In the genomic region with DNA sequence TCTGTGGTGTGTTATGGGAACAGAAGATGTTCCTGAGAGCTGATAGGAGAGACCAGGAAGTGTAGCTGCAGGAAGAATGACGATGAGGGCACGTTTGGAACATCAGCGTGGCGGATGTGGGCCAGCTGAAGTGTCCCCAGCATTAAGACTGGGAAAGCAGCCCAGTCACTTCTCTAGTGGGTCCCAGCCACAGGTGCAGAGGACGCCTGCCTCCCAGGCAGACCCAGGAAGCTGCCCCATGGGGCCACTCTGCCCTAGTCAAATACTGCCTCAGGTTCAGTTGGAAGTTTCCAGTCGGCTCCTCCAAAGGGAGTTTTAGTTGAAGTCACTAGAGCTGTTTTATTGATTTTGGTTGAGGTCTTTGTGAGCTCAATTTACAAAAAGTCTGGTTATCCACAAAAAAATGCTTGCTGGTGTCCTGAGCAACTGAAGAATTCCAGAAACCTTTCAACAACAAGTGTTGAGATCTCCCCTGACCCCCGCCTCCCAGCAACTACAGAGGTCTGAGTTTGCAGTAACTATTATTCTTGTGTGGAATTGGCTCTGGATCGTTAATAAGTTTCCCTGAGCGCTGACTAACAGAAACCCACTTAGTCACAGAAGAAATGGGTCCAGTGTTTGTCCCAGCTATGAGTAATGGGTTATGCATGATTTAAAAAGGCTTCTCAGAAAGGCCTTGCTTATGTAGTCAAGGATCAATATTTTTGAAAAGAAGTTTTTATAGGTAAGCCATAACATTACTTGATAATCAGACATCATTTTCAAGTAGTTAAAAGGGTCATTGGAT, we compare ENCODE assay signal across 1 cellular context.
TF ChIP-seq lines count a peak whose summit lies in the region.

No MANE protein-coding gene starts in this region.

TF ChIP-seq in HepG2, 621 proteins besides CTCF, POLR2A, EP300 and RAD21 (continued from another document and continues in another):
- TF ChIP-seq, protein P1, sequence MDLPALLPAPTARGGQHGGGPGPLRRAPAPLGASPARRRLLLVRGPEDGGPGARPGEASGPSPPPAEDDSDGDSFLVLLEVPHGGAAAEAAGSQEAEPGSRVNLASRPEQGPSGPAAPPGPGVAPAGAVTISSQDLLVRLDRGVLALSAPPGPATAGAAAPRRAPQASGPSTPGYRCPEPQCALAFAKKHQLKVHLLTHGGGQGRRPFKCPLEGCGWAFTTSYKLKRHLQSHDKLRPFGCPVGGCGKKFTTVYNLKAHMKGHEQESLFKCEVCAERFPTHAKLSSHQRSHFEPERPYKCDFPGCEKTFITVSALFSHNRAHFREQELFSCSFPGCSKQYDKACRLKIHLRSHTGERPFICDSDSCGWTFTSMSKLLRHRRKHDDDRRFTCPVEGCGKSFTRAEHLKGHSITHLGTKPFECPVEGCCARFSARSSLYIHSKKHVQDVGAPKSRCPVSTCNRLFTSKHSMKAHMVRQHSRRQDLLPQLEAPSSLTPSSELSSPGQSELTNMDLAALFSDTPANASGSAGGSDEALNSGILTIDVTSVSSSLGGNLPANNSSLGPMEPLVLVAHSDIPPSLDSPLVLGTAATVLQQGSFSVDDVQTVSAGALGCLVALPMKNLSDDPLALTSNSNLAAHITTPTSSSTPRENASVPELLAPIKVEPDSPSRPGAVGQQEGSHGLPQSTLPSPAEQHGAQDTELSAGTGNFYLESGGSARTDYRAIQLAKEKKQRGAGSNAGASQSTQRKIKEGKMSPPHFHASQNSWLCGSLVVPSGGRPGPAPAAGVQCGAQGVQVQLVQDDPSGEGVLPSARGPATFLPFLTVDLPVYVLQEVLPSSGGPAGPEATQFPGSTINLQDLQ (CRISPR knock-in tag; IDR thresholded peaks at IDR 0.05) = no peak
- TF ChIP-seq, protein P2, sequence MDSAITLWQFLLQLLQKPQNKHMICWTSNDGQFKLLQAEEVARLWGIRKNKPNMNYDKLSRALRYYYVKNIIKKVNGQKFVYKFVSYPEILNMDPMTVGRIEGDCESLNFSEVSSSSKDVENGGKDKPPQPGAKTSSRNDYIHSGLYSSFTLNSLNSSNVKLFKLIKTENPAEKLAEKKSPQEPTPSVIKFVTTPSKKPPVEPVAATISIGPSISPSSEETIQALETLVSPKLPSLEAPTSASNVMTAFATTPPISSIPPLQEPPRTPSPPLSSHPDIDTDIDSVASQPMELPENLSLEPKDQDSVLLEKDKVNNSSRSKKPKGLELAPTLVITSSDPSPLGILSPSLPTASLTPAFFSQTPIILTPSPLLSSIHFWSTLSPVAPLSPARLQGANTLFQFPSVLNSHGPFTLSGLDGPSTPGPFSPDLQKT (CRISPR knock-in tag; IDR thresholded peaks at IDR 0.05; ENCODE audit: borderline replicate concordance) = no peak
- TF ChIP-seq PHB2 (IDR thresholded peaks at IDR 0.05; ENCODE audit: partially characterized antibody) = no peak
- TF ChIP-seq ELF4 (CRISPR knock-in tag; IDR thresholded peaks at IDR 0.05; ENCODE audit: borderline replicate concordance) = no peak
- 0 out of 2 replicates have a peak, but pooled peaks have one; percentile 11 for TF ChIP-seq MIER3 (CRISPR knock-in tag; IDR thresholded peaks at IDR 0.05; ENCODE audit: borderline replicate concordance)
- no peak for TF ChIP-seq TCF12 (IDR thresholded peaks at IDR 0.05)
- peak; percentile 82; the same call in 1 of the 2 replicates for TF ChIP-seq TCF12 (CRISPR knock-in tag; IDR thresholded peaks at IDR 0.05)
- no peak for TF ChIP-seq PAF1 (CRISPR knock-in tag; IDR thresholded peaks at IDR 0.05)
- TF ChIP-seq RXRB (CRISPR knock-in tag; IDR thresholded peaks at IDR 0.05; ENCODE audit: borderline replicate concordance) = peak; percentile 73
- TF ChIP-seq, protein P3, sequence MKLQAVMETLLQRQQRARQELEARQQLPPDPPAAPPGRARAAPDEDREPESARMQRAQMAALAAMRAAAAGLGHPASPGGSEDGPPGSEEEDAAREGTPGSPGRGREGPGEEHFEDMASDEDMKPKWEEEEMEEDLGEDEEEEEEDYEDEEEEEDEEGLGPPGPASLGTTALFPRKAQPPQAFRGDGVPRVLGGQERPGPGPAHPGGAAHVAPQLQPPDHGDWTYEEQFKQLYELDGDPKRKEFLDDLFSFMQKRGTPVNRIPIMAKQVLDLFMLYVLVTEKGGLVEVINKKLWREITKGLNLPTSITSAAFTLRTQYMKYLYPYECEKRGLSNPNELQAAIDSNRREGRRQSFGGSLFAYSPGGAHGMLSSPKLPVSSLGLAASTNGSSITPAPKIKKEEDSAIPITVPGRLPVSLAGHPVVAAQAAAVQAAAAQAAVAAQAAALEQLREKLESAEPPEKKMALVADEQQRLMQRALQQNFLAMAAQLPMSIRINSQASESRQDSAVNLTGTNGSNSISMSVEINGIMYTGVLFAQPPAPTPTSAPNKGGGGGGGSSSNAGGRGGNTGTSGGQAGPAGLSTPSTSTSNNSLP (IDR thresholded peaks at IDR 0.05; ENCODE audit: low read depth, low read length) = peak; percentile 19; the same call in 1 of the 2 replicates
- TF ChIP-seq, protein P4, sequence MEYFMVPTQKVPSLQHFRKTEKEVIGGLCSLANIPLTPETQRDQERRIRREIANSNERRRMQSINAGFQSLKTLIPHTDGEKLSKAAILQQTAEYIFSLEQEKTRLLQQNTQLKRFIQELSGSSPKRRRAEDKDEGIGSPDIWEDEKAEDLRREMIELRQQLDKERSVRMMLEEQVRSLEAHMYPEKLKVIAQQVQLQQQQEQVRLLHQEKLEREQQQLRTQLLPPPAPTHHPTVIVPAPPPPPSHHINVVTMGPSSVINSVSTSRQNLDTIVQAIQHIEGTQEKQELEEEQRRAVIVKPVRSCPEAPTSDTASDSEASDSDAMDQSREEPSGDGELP (IDR thresholded peaks at IDR 0.05; ENCODE audit: borderline replicate concordance, low read depth) = no peak
- TF ChIP-seq ZNF629 (CRISPR knock-in tag; conservative IDR thresholded peaks at IDR 0.05) = peak; percentile 38; the same call in 1 of the 2 replicates
- TF ChIP-seq ZNF83 (CRISPR knock-in tag; IDR thresholded peaks at IDR 0.05; ENCODE audit: borderline replicate concordance) = no peak
- TF ChIP-seq, protein P5, sequence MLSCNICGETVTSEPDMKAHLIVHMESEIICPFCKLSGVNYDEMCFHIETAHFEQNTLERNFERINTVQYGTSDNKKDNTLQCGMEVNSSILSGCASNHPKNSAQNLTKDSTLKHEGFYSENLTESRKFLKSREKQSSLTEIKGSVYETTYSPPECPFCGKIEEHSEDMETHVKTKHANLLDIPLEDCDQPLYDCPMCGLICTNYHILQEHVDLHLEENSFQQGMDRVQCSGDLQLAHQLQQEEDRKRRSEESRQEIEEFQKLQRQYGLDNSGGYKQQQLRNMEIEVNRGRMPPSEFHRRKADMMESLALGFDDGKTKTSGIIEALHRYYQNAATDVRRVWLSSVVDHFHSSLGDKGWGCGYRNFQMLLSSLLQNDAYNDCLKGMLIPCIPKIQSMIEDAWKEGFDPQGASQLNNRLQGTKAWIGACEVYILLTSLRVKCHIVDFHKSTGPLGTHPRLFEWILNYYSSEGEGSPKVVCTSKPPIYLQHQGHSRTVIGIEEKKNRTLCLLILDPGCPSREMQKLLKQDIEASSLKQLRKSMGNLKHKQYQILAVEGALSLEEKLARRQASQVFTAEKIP (CRISPR knock-in tag; IDR thresholded peaks at IDR 0.05; ENCODE audit: borderline replicate concordance) = no peak
- TF ChIP-seq ZNF607 (CRISPR knock-in tag; IDR thresholded peaks at IDR 0.05; ENCODE audit: borderline replicate concordance) = no peak
- no peak for TF ChIP-seq ZSCAN25 (CRISPR knock-in tag; IDR thresholded peaks at IDR 0.05)
- no peak for TF ChIP-seq ETV6 (CRISPR knock-in tag; conservative IDR thresholded peaks at IDR 0.05)
- no peak for TF ChIP-seq GABPA (IDR thresholded peaks at IDR 0.05; ENCODE audit: low read depth, low read length)
- TF ChIP-seq GABPA (CRISPR knock-in tag; IDR thresholded peaks at IDR 0.05; ENCODE audit: low read depth) = peak; percentile 46; the same call in 1 of the 2 replicates
- TF ChIP-seq ZNF589 (CRISPR knock-in tag; conservative IDR thresholded peaks at IDR 0.05) = no peak
- no peak for TF ChIP-seq SRSF4 (IDR thresholded peaks at IDR 0.05; ENCODE audit: low read depth, low read length, poor library complexity, severe bottlenecking)
- TF ChIP-seq MBNL3 (CRISPR knock-in tag; conservative IDR thresholded peaks at IDR 0.05) = no peak
- TF ChIP-seq, protein P6, sequence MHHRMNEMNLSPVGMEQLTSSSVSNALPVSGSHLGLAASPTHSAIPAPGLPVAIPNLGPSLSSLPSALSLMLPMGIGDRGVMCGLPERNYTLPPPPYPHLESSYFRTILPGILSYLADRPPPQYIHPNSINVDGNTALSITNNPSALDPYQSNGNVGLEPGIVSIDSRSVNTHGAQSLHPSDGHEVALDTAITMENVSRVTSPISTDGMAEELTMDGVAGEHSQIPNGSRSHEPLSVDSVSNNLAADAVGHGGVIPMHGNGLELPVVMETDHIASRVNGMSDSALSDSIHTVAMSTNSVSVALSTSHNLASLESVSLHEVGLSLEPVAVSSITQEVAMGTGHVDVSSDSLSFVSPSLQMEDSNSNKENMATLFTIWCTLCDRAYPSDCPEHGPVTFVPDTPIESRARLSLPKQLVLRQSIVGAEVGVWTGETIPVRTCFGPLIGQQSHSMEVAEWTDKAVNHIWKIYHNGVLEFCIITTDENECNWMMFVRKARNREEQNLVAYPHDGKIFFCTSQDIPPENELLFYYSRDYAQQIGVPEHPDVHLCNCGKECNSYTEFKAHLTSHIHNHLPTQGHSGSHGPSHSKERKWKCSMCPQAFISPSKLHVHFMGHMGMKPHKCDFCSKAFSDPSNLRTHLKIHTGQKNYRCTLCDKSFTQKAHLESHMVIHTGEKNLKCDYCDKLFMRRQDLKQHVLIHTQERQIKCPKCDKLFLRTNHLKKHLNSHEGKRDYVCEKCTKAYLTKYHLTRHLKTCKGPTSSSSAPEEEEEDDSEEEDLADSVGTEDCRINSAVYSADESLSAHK (CRISPR knock-in tag; IDR thresholded peaks at IDR 0.05; ENCODE audit: borderline replicate concordance) = no peak
- TF ChIP-seq SRSF1 (optimal IDR thresholded peaks at IDR 0.05; ENCODE audit: low read depth, low read length) = no peak
- TF ChIP-seq ZNF660 (CRISPR knock-in tag; IDR thresholded peaks at IDR 0.05; ENCODE audit: borderline replicate concordance, low read depth) = no peak
- TF ChIP-seq CBX2 (IDR thresholded peaks at IDR 0.05; ENCODE audit: low read depth, low read length) = no peak
- no peak for TF ChIP-seq CBX2 (CRISPR knock-in tag; IDR thresholded peaks at IDR 0.05; ENCODE audit: low read depth)
- TF ChIP-seq, protein P7, sequence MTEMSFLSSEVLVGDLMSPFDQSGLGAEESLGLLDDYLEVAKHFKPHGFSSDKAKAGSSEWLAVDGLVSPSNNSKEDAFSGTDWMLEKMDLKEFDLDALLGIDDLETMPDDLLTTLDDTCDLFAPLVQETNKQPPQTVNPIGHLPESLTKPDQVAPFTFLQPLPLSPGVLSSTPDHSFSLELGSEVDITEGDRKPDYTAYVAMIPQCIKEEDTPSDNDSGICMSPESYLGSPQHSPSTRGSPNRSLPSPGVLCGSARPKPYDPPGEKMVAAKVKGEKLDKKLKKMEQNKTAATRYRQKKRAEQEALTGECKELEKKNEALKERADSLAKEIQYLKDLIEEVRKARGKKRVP (CRISPR knock-in tag; IDR thresholded peaks at IDR 0.05) = no peak
- TF ChIP-seq MYNN (CRISPR knock-in tag; IDR thresholded peaks at IDR 0.05; ENCODE audit: low read depth) = no peak
- TF ChIP-seq NKX3-1 (CRISPR knock-in tag; IDR thresholded peaks at IDR 0.05) = no peak
- TF ChIP-seq, protein P8, sequence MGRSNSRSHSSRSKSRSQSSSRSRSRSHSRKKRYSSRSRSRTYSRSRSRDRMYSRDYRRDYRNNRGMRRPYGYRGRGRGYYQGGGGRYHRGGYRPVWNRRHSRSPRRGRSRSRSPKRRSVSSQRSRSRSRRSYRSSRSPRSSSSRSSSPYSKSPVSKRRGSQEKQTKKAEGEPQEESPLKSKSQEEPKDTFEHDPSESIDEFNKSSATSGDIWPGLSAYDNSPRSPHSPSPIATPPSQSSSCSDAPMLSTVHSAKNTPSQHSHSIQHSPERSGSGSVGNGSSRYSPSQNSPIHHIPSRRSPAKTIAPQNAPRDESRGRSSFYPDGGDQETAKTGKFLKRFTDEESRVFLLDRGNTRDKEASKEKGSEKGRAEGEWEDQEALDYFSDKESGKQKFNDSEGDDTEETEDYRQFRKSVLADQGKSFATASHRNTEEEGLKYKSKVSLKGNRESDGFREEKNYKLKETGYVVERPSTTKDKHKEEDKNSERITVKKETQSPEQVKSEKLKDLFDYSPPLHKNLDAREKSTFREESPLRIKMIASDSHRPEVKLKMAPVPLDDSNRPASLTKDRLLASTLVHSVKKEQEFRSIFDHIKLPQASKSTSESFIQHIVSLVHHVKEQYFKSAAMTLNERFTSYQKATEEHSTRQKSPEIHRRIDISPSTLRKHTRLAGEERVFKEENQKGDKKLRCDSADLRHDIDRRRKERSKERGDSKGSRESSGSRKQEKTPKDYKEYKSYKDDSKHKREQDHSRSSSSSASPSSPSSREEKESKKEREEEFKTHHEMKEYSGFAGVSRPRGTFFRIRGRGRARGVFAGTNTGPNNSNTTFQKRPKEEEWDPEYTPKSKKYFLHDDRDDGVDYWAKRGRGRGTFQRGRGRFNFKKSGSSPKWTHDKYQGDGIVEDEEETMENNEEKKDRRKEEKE (IDR thresholded peaks at IDR 0.05) = no peak
- no peak for TF ChIP-seq ZC3H4 (CRISPR knock-in tag; IDR thresholded peaks at IDR 0.05; ENCODE audit: borderline replicate concordance)
- TF ChIP-seq NFATC3 (CRISPR knock-in tag; IDR thresholded peaks at IDR 0.05) = no peak
- no peak for TF ChIP-seq MTA3 (CRISPR knock-in tag; IDR thresholded peaks at IDR 0.05)
- no peak for TF ChIP-seq NFKBIZ (CRISPR knock-in tag; IDR thresholded peaks at IDR 0.05)
- TF ChIP-seq ZNF207 (IDR thresholded peaks at IDR 0.05; ENCODE audit: borderline replicate concordance) = no peak
- no peak; the same call in 1 of the 2 replicates for TF ChIP-seq KDM2A (CRISPR knock-in tag; IDR thresholded peaks at IDR 0.05; ENCODE audit: borderline replicate concordance, low read depth)
- no peak for TF ChIP-seq ZNF451 (CRISPR knock-in tag; IDR thresholded peaks at IDR 0.05)
- TF ChIP-seq MED13 (CRISPR knock-in tag; IDR thresholded peaks at IDR 0.05) = no peak; the same call in 1 of the 2 replicates
- TF ChIP-seq ZNF329 (CRISPR knock-in tag; IDR thresholded peaks at IDR 0.05; ENCODE audit: low read depth) = no peak
- TF ChIP-seq, protein P9, sequence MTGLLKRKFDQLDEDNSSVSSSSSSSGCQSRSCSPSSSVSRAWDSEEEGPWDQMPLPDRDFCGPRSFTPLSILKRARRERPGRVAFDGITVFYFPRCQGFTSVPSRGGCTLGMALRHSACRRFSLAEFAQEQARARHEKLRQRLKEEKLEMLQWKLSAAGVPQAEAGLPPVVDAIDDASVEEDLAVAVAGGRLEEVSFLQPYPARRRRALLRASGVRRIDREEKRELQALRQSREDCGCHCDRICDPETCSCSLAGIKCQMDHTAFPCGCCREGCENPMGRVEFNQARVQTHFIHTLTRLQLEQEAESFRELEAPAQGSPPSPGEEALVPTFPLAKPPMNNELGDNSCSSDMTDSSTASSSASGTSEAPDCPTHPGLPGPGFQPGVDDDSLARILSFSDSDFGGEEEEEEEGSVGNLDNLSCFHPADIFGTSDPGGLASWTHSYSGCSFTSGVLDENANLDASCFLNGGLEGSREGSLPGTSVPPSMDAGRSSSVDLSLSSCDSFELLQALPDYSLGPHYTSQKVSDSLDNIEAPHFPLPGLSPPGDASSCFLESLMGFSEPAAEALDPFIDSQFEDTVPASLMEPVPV (CRISPR knock-in tag; IDR thresholded peaks at IDR 0.05) = 0 out of 2 replicates have a peak, but pooled peaks have one; percentile 25
- TF ChIP-seq ZNF619 (CRISPR knock-in tag; IDR thresholded peaks at IDR 0.05) = 0 out of 2 replicates have a peak, but pooled peaks have one; percentile 80
- no peak for TF ChIP-seq RORA (CRISPR knock-in tag; IDR thresholded peaks at IDR 0.05)
- no peak for TF ChIP-seq MAZ (IDR thresholded peaks at IDR 0.05; ENCODE audit: borderline replicate concordance, low read depth, low read length)
- TF ChIP-seq MAZ (CRISPR knock-in tag; IDR thresholded peaks at IDR 0.05; ENCODE audit: low read depth) = 0 out of 2 replicates have a peak, but pooled peaks have one; percentile 41
- no peak for TF ChIP-seq ZNF883 (CRISPR knock-in tag; IDR thresholded peaks at IDR 0.05; ENCODE audit: not compliant biosample characterization)
- TF ChIP-seq ZNF274 (CRISPR knock-in tag; IDR thresholded peaks at IDR 0.05) = no peak
